Comparison of ENCODE assay signal across 9 cellular contexts in the genomic region with DNA sequence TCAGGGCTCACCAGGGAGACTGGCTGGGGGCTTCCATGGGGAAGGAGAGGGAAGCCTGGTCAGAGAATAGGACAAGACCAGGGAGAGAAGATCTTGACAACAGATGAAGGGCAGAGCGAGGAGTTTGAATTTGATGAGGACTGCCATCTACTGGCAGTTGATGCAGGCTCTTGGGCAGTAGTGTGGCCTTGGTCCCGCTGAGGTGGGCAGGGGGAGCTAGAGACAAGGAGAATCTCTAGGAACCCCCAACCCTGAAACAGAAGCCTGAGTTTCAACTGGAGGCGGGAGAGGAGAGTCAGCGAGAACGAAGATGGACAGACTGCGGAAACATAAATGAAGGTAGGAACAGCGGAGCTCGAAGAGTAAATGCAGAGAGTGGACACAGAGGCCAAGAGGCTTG.
DNase-seq lines count a peak whose midpoint lies in the region; ATAC-seq and TF ChIP-seq lines count a peak whose summit lies in the region.
"Had no signal": no experiment of that assay in that cellular context is flagged by ENCODE, and none has a peak within 500 bp of the region (broad histone marks: within the 10 kb centered on the region; RNA-seq: fewer than 3 reads in every experiment).

No MANE protein-coding gene starts in this region.

- H3K79me2 ChIP-seq in smooth muscle cell (ENCODE audit: low read depth) (no peaks in the 10 kb centered on the region), Karpas-422 (ENCODE audit: low read length) (no peaks in the 10 kb centered on the region)

- no peaks in the 10 kb centered on the region for H4K20me1 ChIP-seq in smooth muscle cell (ENCODE audit: low read depth)
- H4K20me1 ChIP-seq in Karpas-422 (ENCODE audit: insufficient read depth, low read depth, low read length) = no peaks in the 10 kb centered on the region

- H3K36me3 Mint-ChIP-seq in activated T-helper 17 cell treated with anti-CD3 and anti-CD28 coated beads, Interleukin-2, amount 50 U/mL, for 72 hours (ENCODE audit: low read depth) = no peaks in the 10 kb centered on the region

- no peaks in the 10 kb centered on the region for H3K4me1 Mint-ChIP-seq in activated T-helper 17 cell treated with anti-CD3 and anti-CD28 coated beads, Interleukin-2, amount 50 U/mL, for 72 hours

- H3K4me1 ChIP-seq in right cardiac atrium (ENCODE audit: control insufficient read depth, insufficient read depth, low read length) = peaks cover 5% of the 10 kb centered on the region
- no peaks in the 10 kb centered on the region for H3K4me1 ChIP-seq in smooth muscle cell (ENCODE audit: low read depth)
- H3K4me1 ChIP-seq in Karpas-422 (ENCODE audit: low read length) = no peaks in the 10 kb centered on the region

- peak; percentile 52 for DNase-seq in DMS114 treated with DMSO at 0.1 percent for 48 hours (lab: John Stamatoyannopoulos, UW; ENCODE audit: unreplicated experiment)
- no peak for DNase-seq in HL-60 (ENCODE audit: low read depth in 1 of 2, low spot score in 1 of 2)
- peak; percentile 42 to 82 (median 67) for DNase-seq in right cardiac atrium
- DNase-seq in smooth muscle cell (lab: John Stamatoyannopoulos, UW; ENCODE audit: unreplicated experiment) = peak; percentile 19
- no peak for DNase-seq in activated CD4-positive, CD25-positive, alpha-beta regulatory T cell treated with anti-CD3 and anti-CD28 coated beads, Interleukin-2, amount 50 U/mL, for 72 hours
- DNase-seq in NCI-H187 treated with DMSO at 0.1 percent for 48 hours (lab: John Stamatoyannopoulos, UW) = no peak
- DNase-seq in Karpas-422 = no peak

- ATAC-seq in activated T-helper 17 cell treated with anti-CD3 and anti-CD28 coated beads, Interleukin-2, amount 50 U/mL, for 72 hours (replicated peaks) = peak; percentile 31
- ATAC-seq in right cardiac atrium = peak; percentile 85 to 86

- H3K4me3 Mint-ChIP-seq in activated T-helper 17 cell treated with anti-CD3 and anti-CD28 coated beads, Interleukin-2, amount 50 U/mL, for 72 hours = no peak overlapping the region
- H3K4me3 Mint-ChIP-seq: T-helper 1 cell treated with Interleukin-12 subunit alpha and Interleukin-12 subunit beta and Interleukin-4 antibody, amounts not matched to agents 30 μg/mL and 1 μg/mL, for 36 hours had no signal

- H3K9me2 ChIP-seq in Karpas-422 (replicated peaks; ENCODE audit: insufficient read depth, low read length) = no peaks in the 10 kb centered on the region

- WGBS in right cardiac atrium = 34% methylated on average over 8 of the region's 8 CpGs
- WGBS in smooth muscle cell (ENCODE audit: low lambda C conversion rate) = 50% methylated on average over 8 of the region's 8 CpGs

- no peak overlapping the region for H3K4me3 ChIP-seq in HL-60 (replicated peaks; ENCODE audit: insufficient read depth, low read length)
- no peak overlapping the region for H3K4me3 ChIP-seq in right cardiac atrium (ENCODE audit: low read length)
- no peak overlapping the region for H3K4me3 ChIP-seq in smooth muscle cell
- H3K4me3 ChIP-seq in Karpas-422 (ENCODE audit: low read length) = no peak overlapping the region

- TF ChIP-seq CTCF in HL-60 (IDR thresholded peaks at IDR 0.05; ENCODE audit: insufficient read depth, low read length) = peak; percentile 1
- TF ChIP-seq CTCF in smooth muscle cell (IDR thresholded peaks at IDR 0.05; ENCODE audit: borderline replicate concordance, insufficient read depth, poor library complexity, severe bottlenecking) = peak; percentile 75

- H3K9ac ChIP-seq in smooth muscle cell (ENCODE audit: low read depth) (no peak overlapping the region), Karpas-422 (ENCODE audit: low read length) (no peak overlapping the region)

- intact Hi-C loops in right cardiac atrium (cut with DNase I) = loop anchor here in 3 of 4 donors (2.0 to 5.0 kb wide), 4 partner anchors 83 to 165 kb away; no protein-coding TSS in a partner anchor

- H3K36me3 ChIP-seq in smooth muscle cell (ENCODE audit: low read depth) (no peaks in the 10 kb centered on the region), Karpas-422 (ENCODE audit: insufficient read depth, low read length) (no peaks in the 10 kb centered on the region)

- peaks cover 15% of the 10 kb centered on the region for H3K27me3 Mint-ChIP-seq in activated T-helper 17 cell treated with anti-CD3 and anti-CD28 coated beads, Interleukin-2, amount 50 U/mL, for 72 hours

- no peaks in the 10 kb centered on the region for H3F3A ChIP-seq in smooth muscle cell (ENCODE audit: low read depth)

- H2AFZ ChIP-seq in smooth muscle cell (ENCODE audit: low read depth) = peak overlapping the region; percentile 34
- H2AFZ ChIP-seq in Karpas-422 (ENCODE audit: low read length) = no peak overlapping the region

- no peaks in the 10 kb centered on the region for H3K9me3 Mint-ChIP-seq in activated T-helper 17 cell treated with anti-CD3 and anti-CD28 coated beads, Interleukin-2, amount 50 U/mL, for 72 hours
- H3K9me3 Mint-ChIP-seq: T-helper 1 cell treated with Interleukin-12 subunit alpha and Interleukin-12 subunit beta and Interleukin-4 antibody, amounts not matched to agents 30 μg/mL and 1 μg/mL, for 36 hours had no signal

- H3K27ac ChIP-seq in HL-60 (replicated peaks) (no peak overlapping the region), right cardiac atrium (ENCODE audit: low read length) (peak overlapping the region; percentile 20), smooth muscle cell (ENCODE audit: low read depth) (no peak overlapping the region), Karpas-422 (ENCODE audit: low read length) (no peak overlapping the region)

- H3K4me2 ChIP-seq in smooth muscle cell (peak overlapping the region; percentile 37), Karpas-422 (ENCODE audit: low read depth, low read length, poor library complexity, severe bottlenecking) (no peak overlapping the region)

- H3K27ac Mint-ChIP-seq in activated T-helper 17 cell treated with anti-CD3 and anti-CD28 coated beads, Interleukin-2, amount 50 U/mL, for 72 hours = peak overlapping the region; percentile 42
- H3K27ac Mint-ChIP-seq: T-helper 1 cell treated with Interleukin-12 subunit alpha and Interleukin-12 subunit beta and Interleukin-4 antibody, amounts not matched to agents 30 μg/mL and 1 μg/mL, for 36 hours had no signal

- no peaks in the 10 kb centered on the region for H3K27me3 ChIP-seq in HL-60 (ENCODE audit: insufficient read depth, poor library complexity, severe bottlenecking)
- H3K27me3 ChIP-seq in right cardiac atrium (ENCODE audit: control insufficient read depth, insufficient read depth) = no peaks in the 10 kb centered on the region
- H3K27me3 ChIP-seq in smooth muscle cell (ENCODE audit: low read depth) = no peaks in the 10 kb centered on the region
- no peaks in the 10 kb centered on the region for H3K27me3 ChIP-seq in Karpas-422 (ENCODE audit: low read length)

- H3K9me3 ChIP-seq in right cardiac atrium (ENCODE audit: control insufficient read depth, low read length) (no peaks in the 10 kb centered on the region), smooth muscle cell (replicated peaks; ENCODE audit: low read depth) (no peaks in the 10 kb centered on the region), Karpas-422 (ENCODE audit: low read length) (no peaks in the 10 kb centered on the region)

Comparison
In these comparisons a context has a peak if more than half of its experiments do, and no peak if none do; other contexts are left out.
1. DNase-seq: peak in DMS114 treated with DMSO at 0.1 percent for 48 hours (single experiment), right cardiac atrium (3 of 3) and smooth muscle cell (single experiment); none in HL-60 (0 of 2), activated CD4-positive, CD25-positive, alpha-beta regulatory T cell treated with anti-CD3 and anti-CD28 coated beads, Interleukin-2, amount 50 U/mL, for 72 hours (single experiment), NCI-H187 treated with DMSO at 0.1 percent for 48 hours (single experiment) and Karpas-422 (single experiment).